ENCODE assay signal across 1 cellular context in genomic region chr3:29601861-29602585, GRCh38.
TF ChIP-seq lines count a peak whose summit lies in the region.

No MANE protein-coding gene starts in this region.

TF ChIP-seq in K562, 482 proteins besides CTCF, POLR2A, EP300 and RAD21 (continued from another document):
- TF ChIP-seq MLLT1 (IDR thresholded peaks at IDR 0.05) (no peak), HDGF (IDR thresholded peaks at IDR 0.05) (no peak)
